19 cellular contexts compared by ENCODE assay signal in genomic region chr1:19698181-19698580, GRCh38. TPM values are rescaled to one million over a fixed set of nuclear protein-coding genes. Genes with fewer than 3 reads are reported as not detected.
"Had no signal": no experiment of that assay in that cellular context is flagged by ENCODE, and none has a peak within 500 bp of the region (broad histone marks: within the 10 kb centered on the region; RNA-seq: fewer than 3 reads in every experiment).

No MANE protein-coding gene starts in this region.

- H3K4me3 ChIP-seq: body of pancreas, gastrocnemius medialis, left ventricle myocardium inferior, thoracic aorta had no signal

- H3K36me3 ChIP-seq: gastrocnemius medialis had no signal

- H3K27me3 ChIP-seq: body of pancreas, gastrocnemius medialis had no signal

- DNase-seq: activated effector memory CD4-positive, alpha-beta T cell treated with Interleukin-2 at 50 U/mL for 16 hours; activated T-cell treated with anti-CD3 and anti-CD28 coated beads, Interleukin-2, amount 50 U/mL, for 1 hour; amniotic stem cell; body of pancreas; central memory CD4-positive, alpha-beta T cell; cortex of kidney; effector CD8-positive, alpha-beta T cell; gastrocnemius medialis; left ventricle myocardium inferior; mesenchymal stem cell; stimulated activated CD4-positive, alpha-beta T cell treated with anti-CD3 and anti-CD28 coated beads, Interleukin-2, amount 100 ng/mL, for 48 hours had no signal

- H3K4me1 Mint-ChIP-seq: nephron had no signal

- H3K9me3 Mint-ChIP-seq: activated naive CD4-positive, alpha-beta T cell treated with anti-CD3 and anti-CD28 coated beads, Interleukin-2, amount 50 U/mL, for 72 hours; nephron; stimulated activated naive CD8-positive, alpha-beta T cell treated with anti-CD3 and anti-CD28 coated beads, Interleukin-15, Interleukin-2, amounts not matched to agents 100 ng/mL and 50 ng/mL, for 24 hours had no signal

- H3K4me3 Mint-ChIP-seq: nephron; stimulated activated naive CD8-positive, alpha-beta T cell treated with anti-CD3 and anti-CD28 coated beads, Interleukin-15, Interleukin-2, amounts not matched to agents 100 ng/mL and 50 ng/mL, for 24 hours had no signal

- ATAC-seq: body of pancreas, gastrocnemius medialis had no signal

- H3K4me1 ChIP-seq: body of pancreas, gastrocnemius medialis, left ventricle myocardium inferior had no signal

- H3K9me3 ChIP-seq: body of pancreas, gastrocnemius medialis, left ventricle myocardium inferior, thoracic aorta had no signal

- H3K27ac Mint-ChIP-seq: nephron; stimulated activated naive CD8-positive, alpha-beta T cell treated with anti-CD3 and anti-CD28 coated beads, Interleukin-15, Interleukin-2, amounts not matched to agents 100 ng/mL and 50 ng/mL, for 24 hours had no signal

- H3K27ac ChIP-seq: body of pancreas, epithelial cell of prostate, gastrocnemius medialis, left ventricle myocardium inferior, thoracic aorta had no signal

- H3K27me3 Mint-ChIP-seq: stimulated activated naive CD8-positive, alpha-beta T cell treated with anti-CD3 and anti-CD28 coated beads, Interleukin-15, Interleukin-2, amounts not matched to agents 100 ng/mL and 50 ng/mL, for 24 hours had no signal

RNA-seq across cellular contexts. Expression of gene HTR6, which starts 33.5 kb away (rescaled TPM):
- total RNA-seq: body of pancreas, gastrocnemius medialis, left ventricle myocardium inferior, pulmonary artery endothelial cell, urinary bladder had no signal
- polyA plus RNA-seq: keratinocyte, urinary bladder had no signal
